Comparison of ENCODE assay signal across 10 cellular contexts in genomic region chrX:153649178-153649914, GRCh38. TPM values are rescaled to one million over a fixed set of nuclear protein-coding genes. Genes with fewer than 3 reads are reported as not detected.
DNase-seq lines count a peak whose midpoint lies in the region; ATAC-seq and TF ChIP-seq lines count a peak whose summit lies in the region.
"Had no signal": no experiment of that assay in that cellular context is flagged by ENCODE, and none has a peak within 500 bp of the region (broad histone marks: within the 10 kb centered on the region; RNA-seq: fewer than 3 reads in every experiment).

No MANE protein-coding gene starts in this region.

- peak; percentile 66 for TF ChIP-seq RAD21 in SK-N-SH (IDR thresholded peaks at IDR 0.05; ENCODE audit: low read length)

- DNase-seq in ELR (ENCODE audit: low read depth) (peak; percentile 47), Karpas-422 (peak; percentile 79), SK-N-SH (peak; percentile 84), dermis blood vessel endothelial cell (peak; percentile 46), neural progenitor cell (ENCODE audit: low spot score) (peak; percentile 81), MV-4-11 (lab: John Stamatoyannopoulos, UW) (no peak)

- peak; percentile 46 for TF ChIP-seq CTCF in SK-N-SH (IDR thresholded peaks at IDR 0.05)
- peak; percentile 59 for TF ChIP-seq CTCF in neural progenitor cell (IDR thresholded peaks at IDR 0.05)

- H3K4me1 ChIP-seq in Karpas-422 (ENCODE audit: low read length) = no peaks in the 10 kb centered on the region
- peaks cover 0 to 3% of the 10 kb centered on the region in 2 experiments; a peak in 1 of 4 replicates for H3K4me1 ChIP-seq in SK-N-SH (ENCODE audit: control insufficient read depth in 1 of 2, insufficient read depth in 2 of 2, low read depth in 1 of 2, low read length in 1 of 2)
- H3K4me1 ChIP-seq in neural progenitor cell = no peaks in the 10 kb centered on the region

- TF ChIP-seq EP300 in SK-N-SH (IDR thresholded peaks at IDR 0.05; ENCODE audit: borderline replicate concordance in 1 of 2, low read depth in 1 of 2, low read length in 1 of 2) = no peak

- H3K79me2 ChIP-seq in Karpas-422 (ENCODE audit: low read length) = no peaks in the 10 kb centered on the region
- H3K79me2 ChIP-seq in SK-N-SH (ENCODE audit: insufficient read depth) = no peaks in the 10 kb centered on the region
- H3K79me2 ChIP-seq in neural progenitor cell (ENCODE audit: low read depth) = no peaks in the 10 kb centered on the region

- ATAC-seq in GM19395 (IDR thresholded peaks at IDR 0.05; ENCODE audit: unreplicated experiment) (no peak), GM21737 (IDR thresholded peaks at IDR 0.05; ENCODE audit: unreplicated experiment) (no peak)

- H3F3A ChIP-seq in SK-N-SH (replicated peaks; ENCODE audit: insufficient read depth) = no peaks in the 10 kb centered on the region
- no peaks in the 10 kb centered on the region for H3F3A ChIP-seq in neural progenitor cell (ENCODE audit: low read depth)

- no peak overlapping the region for H3K4me3 Mint-ChIP-seq in neural progenitor cell
- H3K4me3 Mint-ChIP-seq: stimulated activated naive CD8-positive, alpha-beta T cell treated with anti-CD3 and anti-CD28 coated beads, Interleukin-15, Interleukin-2, amounts not matched to agents 100 ng/mL and 50 ng/mL, for 24 hours had no signal

- H3K4me2 ChIP-seq in Karpas-422 (ENCODE audit: low read depth, low read length, poor library complexity, severe bottlenecking) (no peak overlapping the region), SK-N-SH (no peak overlapping the region), neural progenitor cell (no peak overlapping the region)

- CTCF ChIA-PET in SK-N-SH (lab: Yijun Ruan, JAX) = interaction anchor here (0.7 to 11.0 kb wide), 11 partner anchors 11 to 251 kb away, joined by 3 to 106 read pairs (median 4); no protein-coding TSS in a partner anchor

- H3K9me2 ChIP-seq in Karpas-422 (replicated peaks; ENCODE audit: insufficient read depth, low read length) (no peaks in the 10 kb centered on the region), SK-N-SH (no peaks in the 10 kb centered on the region)

- H3K4me1 Mint-ChIP-seq in neural progenitor cell = no peaks in the 10 kb centered on the region

- POLR2A ChIA-PET in SK-N-SH (lab: Yijun Ruan, JAX) = no interaction called here

- no peaks in the 10 kb centered on the region for H3K27me3 ChIP-seq in Karpas-422 (ENCODE audit: low read length)
- peaks cover 37% of the 10 kb centered on the region for H3K27me3 ChIP-seq in SK-N-SH (ENCODE audit: insufficient read depth)
- peaks cover 53% of the 10 kb centered on the region for H3K27me3 ChIP-seq in neural progenitor cell

- peaks cover 24% of the 10 kb centered on the region for H3K9me3 Mint-ChIP-seq in neural progenitor cell
- H3K9me3 Mint-ChIP-seq: stimulated activated naive CD8-positive, alpha-beta T cell treated with anti-CD3 and anti-CD28 coated beads, Interleukin-15, Interleukin-2, amounts not matched to agents 100 ng/mL and 50 ng/mL, for 24 hours had no signal

- H3K36me3 ChIP-seq in Karpas-422 (ENCODE audit: insufficient read depth, low read length) (no peaks in the 10 kb centered on the region), SK-N-SH (replicated peaks in 1 of 2; ENCODE audit: control insufficient read depth in 1 of 2, insufficient read depth in 2 of 2, low read length in 1 of 2) (no peaks in the 10 kb centered on the region), neural progenitor cell (no peaks in the 10 kb centered on the region)

- H3K4me3 ChIP-seq in Karpas-422 (ENCODE audit: low read length) (no peak overlapping the region), SK-N-SH (ENCODE audit: low read depth in 2 of 2, low read length in 1 of 2) (no peak overlapping the region), neural progenitor cell (no peak overlapping the region)

- H3K27ac Mint-ChIP-seq in neural progenitor cell = no peak overlapping the region
- H3K27ac Mint-ChIP-seq: stimulated activated naive CD8-positive, alpha-beta T cell treated with anti-CD3 and anti-CD28 coated beads, Interleukin-15, Interleukin-2, amounts not matched to agents 100 ng/mL and 50 ng/mL, for 24 hours had no signal

- no peaks in the 10 kb centered on the region for H3K9me3 ChIP-seq in Karpas-422 (ENCODE audit: low read length)
- no peaks in the 10 kb centered on the region for H3K9me3 ChIP-seq in SK-N-SH
- H3K9me3 ChIP-seq in neural progenitor cell (ENCODE audit: low read depth) = peaks cover 13% of the 10 kb centered on the region

- 77% methylated on average over 9 of the region's 26 CpGs for WGBS in SK-N-SH (ENCODE audit: low lambda C conversion rate)

- no peak overlapping the region for H2AFZ ChIP-seq in Karpas-422 (ENCODE audit: low read length)
- H2AFZ ChIP-seq in SK-N-SH (ENCODE audit: low read depth) = no peak overlapping the region
- no peak overlapping the region for H2AFZ ChIP-seq in neural progenitor cell (replicated peaks)

- no peak overlapping the region for H3K9ac ChIP-seq in Karpas-422 (ENCODE audit: low read length)
- no peak overlapping the region for H3K9ac ChIP-seq in SK-N-SH
- H3K9ac ChIP-seq in neural progenitor cell = no peak overlapping the region

- no peak overlapping the region for H3K27ac ChIP-seq in Karpas-422 (ENCODE audit: low read length)
- H3K27ac ChIP-seq in SK-N-SH (ENCODE audit: low read depth in 2 of 2, low read length in 1 of 2) = no peak overlapping the region
- no peak overlapping the region for H3K27ac ChIP-seq in neural progenitor cell

- H3K27me3 Mint-ChIP-seq in neural progenitor cell (ENCODE audit: insufficient read depth, low read depth) = peaks cover 26% of the 10 kb centered on the region

- H3K36me3 Mint-ChIP-seq in neural progenitor cell = no peaks in the 10 kb centered on the region

- H4K20me1 ChIP-seq in Karpas-422 (ENCODE audit: insufficient read depth, low read depth, low read length) = no peaks in the 10 kb centered on the region
- no peaks in the 10 kb centered on the region for H4K20me1 ChIP-seq in SK-N-SH (ENCODE audit: insufficient read depth)
- H4K20me1 ChIP-seq in neural progenitor cell (ENCODE audit: low read depth) = peaks cover 8% of the 10 kb centered on the region

TF ChIP-seq in SK-N-SH, 30 proteins besides CTCF, POLR2A, EP300 and RAD21 (continues in another document):
- TF ChIP-seq EZH2phosphoT487 (IDR thresholded peaks at IDR 0.05; ENCODE audit: borderline replicate concordance, low read depth) (no peak), YY1 (IDR thresholded peaks at IDR 0.05; ENCODE audit: low read depth) (no peak), FOXJ3 (CRISPR knock-in tag; IDR thresholded peaks at IDR 0.05) (no peak), GATA2 (CRISPR knock-in tag; IDR thresholded peaks at IDR 0.05) (no peak), MXI1 (IDR thresholded peaks at IDR 0.05; ENCODE audit: low read depth, low read length) (no peak), TAF1 (IDR thresholded peaks at IDR 0.05; ENCODE audit: borderline replicate concordance, low read depth, low read length) (no peak), MEF2A (IDR thresholded peaks at IDR 0.05; ENCODE audit: borderline replicate concordance, low read depth) (no peak), FOXM1 (IDR thresholded peaks at IDR 0.05; ENCODE audit: low read depth) (no peak), JUND (IDR thresholded peaks at IDR 0.05) (no peak), POLR2AphosphoS5 (IDR thresholded peaks at IDR 0.05; ENCODE audit: low read depth, low read length) (no peak)

RNA-seq across cellular contexts. Expression of gene DUSP9, which starts 2.3 kb away (rescaled TPM):
- total RNA-seq in Karpas-422 (2014; rRNA removed; shearing (Covaris generic); ENCODE audit: low replicate concordance) = not detected in 2 replicates
- polyA plus RNA-seq in SK-N-SH (2012; rRNA removed) = 0.05 and 0.08 TPM in 2 replicates
- 0.04 and 0.07 TPM in 2 replicates for polyA plus RNA-seq in SK-N-SH (2012; cell fraction: cytosol; rRNA removed)
- polyA plus RNA-seq in SK-N-SH (2012; cell fraction: nucleus; rRNA removed) = 0.06 TPM in 1 of 2 replicates, not detected in the other
- 0.05 and 0.17 TPM in 2 replicates for total RNA-seq in dermis blood vessel endothelial cell
- 0.21 and 2.0 TPM in 2 replicates for total RNA-seq in neural progenitor cell (ENCODE audit: low replicate concordance)

RNA-seq across cellular contexts. Expression of gene PNCK, which starts 24.3 kb away (rescaled TPM):
- not detected in 2 replicates for total RNA-seq in Karpas-422 (2014; rRNA removed; shearing (Covaris generic); ENCODE audit: low replicate concordance)
- polyA plus RNA-seq in SK-N-SH (2012; rRNA removed) = 1.2 and 2.5 TPM in 2 replicates
- 0.44 and 0.64 TPM in 2 replicates for polyA plus RNA-seq in SK-N-SH (2012; cell fraction: cytosol; rRNA removed)
- polyA plus RNA-seq in SK-N-SH (2012; cell fraction: nucleus; rRNA removed) = 12.7 and 15.1 TPM in 2 replicates
- total RNA-seq in dermis blood vessel endothelial cell = not detected in 2 replicates
- 19.7 and 53.5 TPM in 2 replicates for total RNA-seq in neural progenitor cell (ENCODE audit: low replicate concordance)
- total RNA-seq: glomerular endothelial cell had no signal

RNA-seq across cellular contexts. Expression of gene SLC6A8, which starts 38.4 kb away (rescaled TPM):
- 0.14 TPM in 1 of 2 replicates, not detected in the other for total RNA-seq in Karpas-422 (2014; rRNA removed; shearing (Covaris generic); ENCODE audit: low replicate concordance)
- 22.3 and 30.8 TPM in 2 replicates for polyA plus RNA-seq in SK-N-SH (2012; rRNA removed)
- polyA plus RNA-seq in SK-N-SH (2012; cell fraction: cytosol; rRNA removed) = 14.8 and 24.2 TPM in 2 replicates
- 64.5 and 67.9 TPM in 2 replicates for polyA plus RNA-seq in SK-N-SH (2012; cell fraction: nucleus; rRNA removed)
- total RNA-seq in dermis blood vessel endothelial cell = 3.3 and 4.6 TPM in 2 replicates
- total RNA-seq in neural progenitor cell (ENCODE audit: low replicate concordance) = 94.1 and 191 TPM in 2 replicates

RNA-seq across cellular contexts. Expression of gene CCNQ, which starts 50.4 kb away (rescaled TPM):
- 29.1 and 55.4 TPM in 2 replicates for total RNA-seq in Karpas-422 (2014; rRNA removed; shearing (Covaris generic); ENCODE audit: low replicate concordance)
- polyA plus RNA-seq in SK-N-SH (2012; rRNA removed) = 44.5 and 45.3 TPM in 2 replicates
- polyA plus RNA-seq in SK-N-SH (2012; cell fraction: cytosol; rRNA removed) = 29.3 and 41.5 TPM in 2 replicates
- polyA plus RNA-seq in SK-N-SH (2012; cell fraction: nucleus; rRNA removed) = 24.8 and 34.7 TPM in 2 replicates
- total RNA-seq in dermis blood vessel endothelial cell = 27.0 and 42.4 TPM in 2 replicates
- 15.2 and 22.2 TPM in 2 replicates for total RNA-seq in neural progenitor cell (ENCODE audit: low replicate concordance)

Comparison
In these comparisons a context has a peak if more than half of its experiments do, and no peak if none do; other contexts are left out.
1. RNA of gene PNCK, which starts 24.3 kb away (total RNA-seq): 19.7 to 53.5 TPM in neural progenitor cell; not detected in Karpas-422 and not detected in dermis blood vessel endothelial cell; every median in the first group is over 10 times any median in the second.
2. RNA of gene SLC6A8, which starts 38.4 kb away (total RNA-seq): 94.1 to 191 TPM in neural progenitor cell; 3.3 to 4.6 TPM in dermis blood vessel endothelial cell and 0.14 TPM in Karpas-422; every median in the first group is over 10 times any median in the second.